ENCODE assay signal across 1 cellular context in genomic region chr5:33892419-33893151, GRCh38.
TF ChIP-seq lines count a peak whose summit lies in the region.

No MANE protein-coding gene starts in this region.

TF ChIP-seq in H1, 55 proteins besides CTCF, POLR2A, EP300 and RAD21:
- no peak for TF ChIP-seq GABPA (IDR thresholded peaks at IDR 0.05; ENCODE audit: borderline replicate concordance, insufficient read depth, low read length)
- peak; percentile 25 for TF ChIP-seq KDM4A (IDR thresholded peaks at IDR 0.05; ENCODE audit: low read depth, low read length, severe bottlenecking)
- TF ChIP-seq SRF (IDR thresholded peaks at IDR 0.05; ENCODE audit: low read depth, low read length): no peak
- 0 out of 4 replicates have a peak, but pooled peaks of 1 of the 2 experiments have one; percentile 20 for TF ChIP-seq HDAC2 (IDR thresholded peaks at IDR 0.05; ENCODE audit: borderline replicate concordance in 1 of 2, low read depth in 2 of 2, low read length in 2 of 2)
- no peak for TF ChIP-seq TAF1 (IDR thresholded peaks at IDR 0.05; ENCODE audit: low read depth, low read length)
